1 cellular context compared by ENCODE assay signal in the genomic region with DNA sequence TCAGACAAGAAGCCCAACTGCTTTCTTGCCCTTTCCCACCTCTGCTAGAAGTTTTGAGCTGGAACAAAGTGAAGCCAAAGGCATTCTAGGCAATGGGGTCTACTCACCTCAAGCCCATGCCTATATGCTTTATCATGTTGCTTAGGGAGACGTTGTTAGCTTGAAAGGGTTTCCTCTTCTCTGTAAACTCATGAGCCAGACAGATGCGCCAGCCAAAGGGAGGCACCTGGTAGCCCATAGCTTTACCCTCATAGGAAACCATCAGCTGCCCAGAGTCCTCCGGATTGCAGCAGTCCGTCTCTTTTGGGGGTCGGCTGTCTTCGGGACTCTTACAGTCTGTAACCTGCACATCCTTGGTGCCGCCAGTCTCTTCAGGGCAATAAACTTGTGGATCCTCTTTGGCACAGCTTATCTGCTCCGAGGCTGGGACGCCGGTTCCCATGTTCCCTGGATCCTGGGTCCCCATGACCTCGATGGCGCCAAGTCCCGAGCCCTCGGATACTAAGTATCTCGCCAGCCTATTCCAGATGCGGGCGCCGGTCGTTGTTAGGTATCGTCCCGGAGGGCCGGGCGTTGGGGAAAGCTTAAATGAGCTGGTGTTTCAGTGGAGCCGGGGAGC.
TF ChIP-seq lines count a peak whose summit lies in the region.

No MANE protein-coding gene starts in this region.

TF ChIP-seq in HCT116, 20 proteins besides CTCF, POLR2A, EP300 and RAD21 (continued from another document):
- TF ChIP-seq, protein P1, sequence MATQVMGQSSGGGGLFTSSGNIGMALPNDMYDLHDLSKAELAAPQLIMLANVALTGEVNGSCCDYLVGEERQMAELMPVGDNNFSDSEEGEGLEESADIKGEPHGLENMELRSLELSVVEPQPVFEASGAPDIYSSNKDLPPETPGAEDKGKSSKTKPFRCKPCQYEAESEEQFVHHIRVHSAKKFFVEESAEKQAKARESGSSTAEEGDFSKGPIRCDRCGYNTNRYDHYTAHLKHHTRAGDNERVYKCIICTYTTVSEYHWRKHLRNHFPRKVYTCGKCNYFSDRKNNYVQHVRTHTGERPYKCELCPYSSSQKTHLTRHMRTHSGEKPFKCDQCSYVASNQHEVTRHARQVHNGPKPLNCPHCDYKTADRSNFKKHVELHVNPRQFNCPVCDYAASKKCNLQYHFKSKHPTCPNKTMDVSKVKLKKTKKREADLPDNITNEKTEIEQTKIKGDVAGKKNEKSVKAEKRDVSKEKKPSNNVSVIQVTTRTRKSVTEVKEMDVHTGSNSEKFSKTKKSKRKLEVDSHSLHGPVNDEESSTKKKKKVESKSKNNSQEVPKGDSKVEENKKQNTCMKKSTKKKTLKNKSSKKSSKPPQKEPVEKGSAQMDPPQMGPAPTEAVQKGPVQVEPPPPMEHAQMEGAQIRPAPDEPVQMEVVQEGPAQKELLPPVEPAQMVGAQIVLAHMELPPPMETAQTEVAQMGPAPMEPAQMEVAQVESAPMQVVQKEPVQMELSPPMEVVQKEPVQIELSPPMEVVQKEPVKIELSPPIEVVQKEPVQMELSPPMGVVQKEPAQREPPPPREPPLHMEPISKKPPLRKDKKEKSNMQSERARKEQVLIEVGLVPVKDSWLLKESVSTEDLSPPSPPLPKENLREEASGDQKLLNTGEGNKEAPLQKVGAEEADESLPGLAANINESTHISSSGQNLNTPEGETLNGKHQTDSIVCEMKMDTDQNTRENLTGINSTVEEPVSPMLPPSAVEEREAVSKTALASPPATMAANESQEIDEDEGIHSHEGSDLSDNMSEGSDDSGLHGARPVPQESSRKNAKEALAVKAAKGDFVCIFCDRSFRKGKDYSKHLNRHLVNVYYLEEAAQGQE (IDR thresholded peaks at IDR 0.05; ENCODE audit: low read depth): no peak
- TF ChIP-seq EZH2 (IDR thresholded peaks at IDR 0.05): no peak
- TF ChIP-seq SIN3A (IDR thresholded peaks at IDR 0.05; ENCODE audit: low read depth): no peak
